In genomic region chr14:88838015-88838414, GRCh38 we compare ENCODE assay signal across 29 cellular contexts. TPM values are rescaled to one million over a fixed set of nuclear protein-coding genes. Genes with fewer than 3 reads are reported as not detected.
"Had no signal": no experiment of that assay in that cellular context is flagged by ENCODE, and none has a peak within 500 bp of the region (broad histone marks: within the 10 kb centered on the region; RNA-seq: fewer than 3 reads in every experiment).

No MANE protein-coding gene starts in this region.

- H3K27ac ChIP-seq: colonic mucosa, dorsolateral prefrontal cortex, hepatocyte, right lobe of liver, stomach, suprapubic skin had no signal

- H3K4me1 Mint-ChIP-seq: activated naive CD8-positive, alpha-beta T cell treated with anti-CD3 and anti-CD28 coated beads, Interleukin-2, amount 10 ng/mL, durations not matched to agents 7 days and 5 days; naive B cell; stimulated activated memory B cell treated with anti-CD40 and anti-IgM and Interleukin-4, amounts not matched to agents 10 μg/mL and 1 μg/mL and 100 μg/mL, for 72 hours had no signal

- H3K27me3 Mint-ChIP-seq: stimulated activated memory B cell treated with anti-CD40 and anti-IgM and Interleukin-4, amounts not matched to agents 10 μg/mL and 1 μg/mL and 100 μg/mL, for 72 hours had no signal

- H3K9me3 Mint-ChIP-seq: activated CD4-positive, alpha-beta memory T cell treated with anti-CD3 and anti-CD28 coated beads for 36 hours; activated naive CD4-positive, alpha-beta T cell treated with anti-CD3 and anti-CD28 coated beads for 36 hours; activated naive CD8-positive, alpha-beta T cell treated with anti-CD3 and anti-CD28 coated beads, Interleukin-2, amount 10 ng/mL, durations not matched to agents 7 days and 5 days; activated T-cell treated with anti-CD3 and anti-CD28 coated beads, Interleukin-2, amount 50 U/mL, for 72 hours; effector memory CD8-positive, alpha-beta T cell; neural crest cell; stimulated activated memory B cell treated with anti-CD40 and anti-IgM and Interleukin-4, amounts not matched to agents 10 μg/mL and 1 μg/mL and 100 μg/mL, for 72 hours had no signal

- H3K4me2 ChIP-seq: hepatocyte had no signal

- H3K4me1 ChIP-seq: colonic mucosa had no signal

- H3K36me3 ChIP-seq: colonic mucosa had no signal

- H3K9me3 ChIP-seq: colonic mucosa, right lobe of liver, stomach, suprapubic skin had no signal

- H3K27me3 ChIP-seq: colonic mucosa, dorsolateral prefrontal cortex, hepatocyte, right lobe of liver, stomach, suprapubic skin had no signal

- H3K27ac Mint-ChIP-seq: activated CD4-positive, alpha-beta memory T cell treated with anti-CD3 and anti-CD28 coated beads for 36 hours; activated naive CD4-positive, alpha-beta T cell treated with anti-CD3 and anti-CD28 coated beads for 36 hours; activated naive CD8-positive, alpha-beta T cell treated with anti-CD3 and anti-CD28 coated beads, Interleukin-2, amount 10 ng/mL, durations not matched to agents 7 days and 5 days; activated T-cell treated with anti-CD3 and anti-CD28 coated beads, Interleukin-2, amount 50 U/mL, for 72 hours; effector memory CD8-positive, alpha-beta T cell; naive B cell; stimulated activated memory B cell treated with anti-CD40 and anti-IgM and Interleukin-4, amounts not matched to agents 10 μg/mL and 1 μg/mL and 100 μg/mL, for 72 hours; T-helper 17 cell had no signal

- H3K4me3 ChIP-seq: colonic mucosa, dorsolateral prefrontal cortex, hepatocyte, right lobe of liver, stomach, suprapubic skin had no signal

- H2AFZ ChIP-seq: hepatocyte had no signal

- ATAC-seq: activated T-cell treated with anti-CD3 and anti-CD28 coated beads, Interleukin-2, amount 50 U/mL, for 72 hours; effector memory CD8-positive, alpha-beta T cell; esophagus mucosa; left cardiac atrium; right lobe of liver; stimulated activated memory B cell treated with anti-CD40 and anti-IgM and Interleukin-4, amounts not matched to agents 10 μg/mL and 1 μg/mL and 100 μg/mL, for 72 hours; T-helper 17 cell had no signal

- H3K36me3 Mint-ChIP-seq: activated naive CD8-positive, alpha-beta T cell treated with anti-CD3 and anti-CD28 coated beads, Interleukin-2, amount 10 ng/mL, durations not matched to agents 7 days and 5 days had no signal

- DNase-seq: activated CD4-positive, alpha-beta memory T cell treated with anti-CD3 and anti-CD28 coated beads for 36 hours; activated CD4-positive, alpha-beta T cell treated with anti-CD3 and anti-CD28 coated beads for 48 hours; activated CD4-positive, CD25-positive, alpha-beta regulatory T cell; activated effector memory CD4-positive, alpha-beta T cell treated with Interleukin-2 at 50 U/mL for 16 hours; activated naive CD4-positive, alpha-beta T cell treated with anti-CD3 and anti-CD28 coated beads for 36 hours; activated naive CD8-positive, alpha-beta T cell treated with anti-CD3 and anti-CD28 coated beads, Interleukin-2, amount 10 ng/mL, durations not matched to agents 7 days and 5 days; activated T-cell treated with anti-CD3 and anti-CD28 coated beads, Interleukin-2, amount 50 U/mL, for 72 hours; amniotic stem cell; colonic mucosa; dorsolateral prefrontal cortex; effector memory CD8-positive, alpha-beta T cell; glutamatergic neuron; left cardiac atrium; mesenchymal stem cell; naive B cell; occipital lobe; right lobe of liver; small intestine; stimulated activated CD4-positive, alpha-beta T cell treated with anti-CD3 and anti-CD28 coated beads, Interleukin-2, amount 100 ng/mL, for 24 hours; stomach; T-helper 17 cell; trophoblast cell had no signal

- H3K4me3 Mint-ChIP-seq: activated CD4-positive, alpha-beta memory T cell treated with anti-CD3 and anti-CD28 coated beads for 36 hours; activated naive CD4-positive, alpha-beta T cell treated with anti-CD3 and anti-CD28 coated beads for 36 hours; activated naive CD8-positive, alpha-beta T cell treated with anti-CD3 and anti-CD28 coated beads, Interleukin-2, amount 10 ng/mL, durations not matched to agents 7 days and 5 days; activated T-cell treated with anti-CD3 and anti-CD28 coated beads, Interleukin-2, amount 50 U/mL, for 72 hours; effector memory CD8-positive, alpha-beta T cell; naive B cell; neural crest cell; stimulated activated memory B cell treated with anti-CD40 and anti-IgM and Interleukin-4, amounts not matched to agents 10 μg/mL and 1 μg/mL and 100 μg/mL, for 72 hours; T-helper 17 cell had no signal

RNA-seq across cellular contexts. Expression of gene EML5, which starts 45.3 kb away (rescaled TPM):
- total RNA-seq: bronchial epithelial cell, endothelial cell of umbilical vein had no signal
- polyA plus RNA-seq: endothelial cell of umbilical vein, hepatocyte had no signal
